Comparison of ENCODE assay signal across 8 cellular contexts in genomic region chr5:150544606-150545219, GRCh38.
DNase-seq lines count a peak whose midpoint lies in the region; ATAC-seq lines count a peak whose summit lies in the region.

No MANE protein-coding gene starts in this region.

- DNase-seq in activated gamma-delta T cell treated with Interleukin-2 at 50 U/mL for 16 hours (peak; percentile 46), activated gamma-delta T cell (lab: John Stamatoyannopoulos, UW) (no peak), NCI-H446 (lab: John Stamatoyannopoulos, UW) (peak; percentile 15 to 59), ecto neural progenitor cell (ENCODE audit: low spot score) (peak; percentile 87), memory B cell (ENCODE audit: low spot score in 2 of 2) (peak; percentile 73 to 77)
- peak; percentile 42 for DNase-seq in activated CD4-positive, alpha-beta T cell treated with anti-CD3 and anti-CD28 coated beads, Interleukin-2, amount 50 U/mL, for 1 hour
- peak; percentile 18 to 25 for DNase-seq in stimulated activated CD8-positive, alpha-beta memory T cell treated with anti-CD3 and anti-CD28 coated beads, Interleukin-4, amount 100 ng/mL, for 4 hours (ENCODE audit: low read depth in 2 of 2, low spot score in 1 of 2)

- no peak overlapping the region for H3K4me3 Mint-ChIP-seq in memory B cell

- no peaks in the 10 kb centered on the region for H3K4me1 Mint-ChIP-seq in memory B cell

- H3K27ac Mint-ChIP-seq in memory B cell = no peak overlapping the region

- no peaks in the 10 kb centered on the region for H3K27me3 Mint-ChIP-seq in memory B cell

- ATAC-seq in HG02798 (IDR thresholded peaks at IDR 0.05; ENCODE audit: poor library complexity, unreplicated experiment) (peak; percentile 95), memory B cell (ENCODE audit: low read depth) (peak; percentile 98)

- no peaks in the 10 kb centered on the region for H3K9me3 Mint-ChIP-seq in memory B cell

- H3K36me3 Mint-ChIP-seq in memory B cell = peaks cover 13% of the 10 kb centered on the region
